ENCODE assay signal across 8 cellular contexts in genomic region chr22:16917144-16918003, GRCh38.
A peak's percentile ranks its signal among the peaks of the same experiment; 100 is the strongest.
DNase-seq lines count a peak whose midpoint lies in the region; ATAC-seq, FAIRE-seq and TF ChIP-seq lines count a peak whose summit lies in the region.

No MANE protein-coding gene starts in this region.

- H3K79me2 ChIP-seq in H1 (ENCODE audit: control insufficient read depth in 1 of 2, insufficient read depth in 2 of 2, low read length in 2 of 2): no peaks in the 10 kb centered on the region

- H3K4me3 ChIP-seq in H7 (ENCODE audit: insufficient read depth, low read depth, low read length) (no peak overlapping the region), H1 (ENCODE audit: extremely low read depth in 1 of 4, insufficient read depth in 2 of 4, low read depth in 3 of 4, low read length in 4 of 4) (no peak overlapping the region)

- no peak overlapping the region for H3K27ac ChIP-seq in H1 (ENCODE audit: low read depth, low read length)

- no peak overlapping the region for H2AK5ac ChIP-seq in H1 (ENCODE audit: low read depth, low read length)

- TF ChIP-seq RAD21 in H1 (IDR thresholded peaks at IDR 0.05 in 1 of 2, conservative IDR thresholded peaks at IDR 0.05 in 1 of 2; ENCODE audit: low read depth in 2 of 2, low read length in 2 of 2): peak; percentile 63 to 71

- no peak overlapping the region for H3K4me2 ChIP-seq in H1 (ENCODE audit: insufficient read depth in 1 of 2, low read depth in 2 of 2, low read length in 2 of 2)

- H2AFZ ChIP-seq in H1 (ENCODE audit: low read length): no peak overlapping the region

- H3K9me3 Mint-ChIP-seq in mesothelial cell of epicardium: no peaks in the 10 kb centered on the region

- TF ChIP-seq EP300 in H1 (IDR thresholded peaks at IDR 0.05; ENCODE audit: borderline replicate concordance in 1 of 2, low read depth in 2 of 2, low read length in 2 of 2): no peak

- H3K36me3 ChIP-seq in H7 (replicated peaks; ENCODE audit: control insufficient read depth, insufficient read depth, low read length) (no peaks in the 10 kb centered on the region), H1 (ENCODE audit: control insufficient read depth in 2 of 4, insufficient read depth in 4 of 4, low read length in 3 of 4) (no peaks in the 10 kb centered on the region)

- H3K23me2 ChIP-seq in H1 (ENCODE audit: low read depth, low read length): no peaks in the 10 kb centered on the region

- H3K9ac ChIP-seq in H1 (replicated peaks in 1 of 4; ENCODE audit: extremely low read depth in 1 of 4, low read depth in 3 of 4, low read length in 3 of 4): no peak overlapping the region

- H2BK20ac ChIP-seq in H1 (ENCODE audit: low read length): no peak overlapping the region

- no peak for TF ChIP-seq POLR2A in H1 (IDR thresholded peaks at IDR 0.05; ENCODE audit: control extremely low read depth in 1 of 2, low read depth in 2 of 2, low read length in 2 of 2)

- no peaks in the 10 kb centered on the region for H4K20me1 ChIP-seq in H1 (replicated peaks in 1 of 2; ENCODE audit: control insufficient read depth in 1 of 2, insufficient read depth in 2 of 2, low read length in 2 of 2)

- H4K5ac ChIP-seq in H1 (ENCODE audit: insufficient read length, low read depth, low read length): no peak overlapping the region

- no peak overlapping the region for H2BK5ac ChIP-seq in H1 (ENCODE audit: low read depth, low read length)

- no peak overlapping the region for H4K8ac ChIP-seq in H1 (ENCODE audit: extremely low read depth, insufficient read depth, low read length)

- CTCF ChIA-PET in H1 (lab: Charles Lee; ENCODE audit: partially characterized antibody): interaction anchor here (0.6 to 3.6 kb wide), 14 partner anchors 9 to 146 kb away, joined by 3 to 40 read pairs (median 4); no protein-coding TSS in a partner anchor

- no peak for ATAC-seq in HG03045 (IDR thresholded peaks at IDR 0.05; ENCODE audit: unreplicated experiment)

- peak; percentile 67 to 80 (median 72) for TF ChIP-seq CTCF in H1 (IDR thresholded peaks at IDR 0.05; ENCODE audit: control extremely low read depth in 1 of 3, insufficient read depth in 1 of 3, low read depth in 1 of 3, low read length in 3 of 3)
- TF ChIP-seq CTCF in mesothelial cell of epicardium (IDR thresholded peaks at IDR 0.05; ENCODE audit: unreplicated experiment): peak; percentile 52

- peak; percentile 70 for DNase-seq in CD1c-positive myeloid dendritic cell (ENCODE audit: extremely low spot score)
- DNase-seq in H7: peak; percentile 75
- DNase-seq in NCI-H2227 treated with DMSO at 0.1 percent for 48 hours (lab: John Stamatoyannopoulos, UW): peak; percentile 75
- peak; percentile 46 for DNase-seq in activated CD4-positive, alpha-beta T cell treated with anti-CD3 and anti-CD28 coated beads, Interleukin-2, amount 50 U/mL, for 1 hour
- peak in 1 of 2 experiments; percentile 89 for DNase-seq in H1 (ENCODE audit: low read depth in 1 of 2, low spot score in 2 of 2)
- peak in 1 of 2 experiments; percentile 48 for DNase-seq in mesothelial cell of epicardium (ENCODE audit: low spot score in 2 of 2, unreplicated experiment in 2 of 2)
- peak; percentile 33 to 62 for DNase-seq in stimulated activated CD8-positive, alpha-beta memory T cell treated with anti-CD3 and anti-CD28 coated beads, Interleukin-2, amount 100 ng/mL, for 48 hours (ENCODE audit: low read depth in 2 of 2)

- H3K4me3 Mint-ChIP-seq in mesothelial cell of epicardium: no peak overlapping the region

- peaks cover 9% of the 10 kb centered on the region for H3K27me3 Mint-ChIP-seq in mesothelial cell of epicardium (ENCODE audit: low read depth)

- no peak overlapping the region for H3K4ac ChIP-seq in H1 (replicated peaks; ENCODE audit: insufficient read length, low read depth, low read length)

- no peak overlapping the region for H2BK15ac ChIP-seq in H1 (ENCODE audit: low read length)

- H3K4me1 Mint-ChIP-seq in mesothelial cell of epicardium: no peaks in the 10 kb centered on the region

- H4K91ac ChIP-seq in H1 (replicated peaks; ENCODE audit: insufficient read length, low read length): no peak overlapping the region

- H3K56ac ChIP-seq in H1 (replicated peaks; ENCODE audit: insufficient read length, low read depth, low read length): no peak overlapping the region

- FAIRE-seq in H1 (lab: Jason Lieb, UNC): peak; percentile 85

- no peaks in the 10 kb centered on the region for H3K79me1 ChIP-seq in H1 (ENCODE audit: low read depth, low read length)

- H3K9me3 ChIP-seq in H1 (ENCODE audit: insufficient read depth in 2 of 2, low read depth in 1 of 2, low read length in 1 of 2): no peaks in the 10 kb centered on the region

- no peaks in the 10 kb centered on the region for H3K27me3 ChIP-seq in H7 (ENCODE audit: control insufficient read depth, insufficient read depth, low read length)
- H3K27me3 ChIP-seq in H1 (replicated peaks in 1 of 4; ENCODE audit: control insufficient read depth in 3 of 4, extremely low read depth in 1 of 4, insufficient read depth in 3 of 4, low read length in 3 of 4): no peaks in the 10 kb centered on the region

- no peak overlapping the region for H3K23ac ChIP-seq in H1 (ENCODE audit: insufficient read length)

- H3K18ac ChIP-seq in H1 (ENCODE audit: extremely low read depth, low read length): no peak overlapping the region

- WGBS in H1 (ENCODE audit: extremely low coverage in 1 of 2, insufficient coverage in 1 of 2, insufficient read length in 1 of 2, insufficient replicate concordance in 2 of 2, low coverage in 1 of 2, low lambda C conversion rate in 2 of 2, missing lambda C conversion rate in 1 of 2), 2 experiments: 44% methylated on average over 16 of the region's 16 CpGs; no CpG with 5 or more reads in 1 of the 2 experiments

- no peak overlapping the region for H2BK12ac ChIP-seq in H1 (ENCODE audit: low read depth, low read length)

- no peaks in the 10 kb centered on the region for H3K36me3 Mint-ChIP-seq in mesothelial cell of epicardium

- no peaks in the 10 kb centered on the region for H3K4me1 ChIP-seq in H1 (replicated peaks in 1 of 4; ENCODE audit: control insufficient read depth in 3 of 4, insufficient read depth in 4 of 4, low read length in 3 of 4)

- no peak overlapping the region for H3K14ac ChIP-seq in H1 (ENCODE audit: insufficient read length)

- no peak overlapping the region for H2BK120ac ChIP-seq in H1 (replicated peaks; ENCODE audit: low read depth, low read length)

- POLR2A ChIA-PET in H1 (lab: Charles Lee; ENCODE audit: partially characterized antibody): no interaction called here

- no peak overlapping the region for H3K27ac Mint-ChIP-seq in mesothelial cell of epicardium

TF ChIP-seq in H1, 55 proteins besides CTCF, POLR2A, EP300 and RAD21:
- TF ChIP-seq TEAD4 (IDR thresholded peaks at IDR 0.05; ENCODE audit: low read depth, low read length): no peak
- TF ChIP-seq RXRA (IDR thresholded peaks at IDR 0.05; ENCODE audit: insufficient read depth, low read depth, low read length): no peak
- no peak for TF ChIP-seq SIX5 (IDR thresholded peaks at IDR 0.05; ENCODE audit: low read depth, low read length)
- no peak for TF ChIP-seq HDAC6 (IDR thresholded peaks at IDR 0.05; ENCODE audit: low read depth, low read length)
- no peak for TF ChIP-seq EGR1 (IDR thresholded peaks at IDR 0.05; ENCODE audit: borderline replicate concordance, low read depth, low read length)
- no peak for TF ChIP-seq NRF1 (IDR thresholded peaks at IDR 0.05; ENCODE audit: low read depth, low read length)
- no peak for TF ChIP-seq JUN (IDR thresholded peaks at IDR 0.05; ENCODE audit: low read depth, low read length)
- no peak for TF ChIP-seq RBBP5 (IDR thresholded peaks at IDR 0.05; ENCODE audit: borderline replicate concordance, low read depth, low read length)
- TF ChIP-seq POLR2AphosphoS5 (IDR thresholded peaks at IDR 0.05; ENCODE audit: low read depth, low read length): no peak
- TF ChIP-seq CHD2 (IDR thresholded peaks at IDR 0.05; ENCODE audit: low read length): no peak
- TF ChIP-seq SP2 (IDR thresholded peaks at IDR 0.05; ENCODE audit: low read length): no peak
- TF ChIP-seq GABPA (IDR thresholded peaks at IDR 0.05; ENCODE audit: borderline replicate concordance, insufficient read depth, low read length): no peak
- no peak for TF ChIP-seq HDAC2 (IDR thresholded peaks at IDR 0.05; ENCODE audit: borderline replicate concordance in 1 of 2, low read depth in 2 of 2, low read length in 2 of 2)
- no peak for TF ChIP-seq CBX5 (IDR thresholded peaks at IDR 0.05; ENCODE audit: low read depth, low read length)
- no peak for TF ChIP-seq SIRT6 (IDR thresholded peaks at IDR 0.05; ENCODE audit: low read length)
